8 cellular contexts compared by ENCODE assay signal in the genomic region with DNA sequence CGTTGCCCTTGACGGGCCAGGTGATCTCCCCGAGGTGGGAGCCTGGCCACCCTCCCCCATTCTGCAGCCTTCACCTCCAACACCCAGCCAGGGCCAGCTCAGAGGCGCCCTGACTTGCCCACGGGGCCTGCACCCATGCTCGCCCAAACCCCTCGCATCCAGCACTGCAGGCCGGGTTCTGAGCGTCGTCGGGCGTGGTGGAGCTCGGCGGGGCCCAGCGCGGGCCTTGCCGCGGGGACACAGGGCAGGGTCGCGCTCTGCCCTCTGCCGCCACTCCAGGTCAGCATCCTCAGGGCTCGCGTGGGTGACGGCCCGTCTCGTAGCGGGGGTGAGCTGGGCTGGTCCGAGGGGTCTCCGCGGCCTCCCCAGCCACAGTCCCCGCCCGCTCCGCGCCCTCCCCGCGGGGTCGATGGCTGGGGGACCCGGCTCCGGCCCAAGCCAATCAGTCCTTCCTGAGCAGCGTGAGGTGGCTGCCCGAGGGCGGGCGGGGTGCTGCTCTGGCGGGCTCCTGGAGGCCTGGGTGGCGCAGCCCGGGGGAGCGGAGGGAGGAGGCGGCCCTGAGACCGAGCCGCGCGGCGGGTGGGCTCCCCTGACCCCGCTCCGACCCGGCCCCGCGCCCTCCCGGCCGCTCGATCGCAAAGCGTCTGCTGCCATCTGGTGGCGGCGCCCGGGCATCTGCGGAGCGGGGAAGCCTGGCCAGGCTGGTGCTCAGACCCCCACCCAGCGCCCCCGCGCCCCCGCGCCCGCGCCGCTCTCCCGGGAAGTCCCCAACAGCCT.
DNase-seq lines count a peak whose midpoint lies in the region; ATAC-seq and TF ChIP-seq lines count a peak whose summit lies in the region.

No MANE protein-coding gene starts in this region.

- no peaks in the 10 kb centered on the region for H3K79me2 ChIP-seq in OCI-LY7 (ENCODE audit: insufficient read depth, low read depth, low read length)

- no peaks in the 10 kb centered on the region for H3K9me2 ChIP-seq in OCI-LY7 (ENCODE audit: insufficient read depth, low read length)

- H3K36me3 ChIP-seq in OCI-LY7 (ENCODE audit: insufficient read depth, low read length) = no peaks in the 10 kb centered on the region
- no peaks in the 10 kb centered on the region for H3K36me3 ChIP-seq in testis (ENCODE audit: low read depth, missing control alignments)

- no peaks in the 10 kb centered on the region for H4K20me1 ChIP-seq in OCI-LY7 (ENCODE audit: insufficient read depth, low read length)

- H3K27ac ChIP-seq in OCI-LY7 (ENCODE audit: low read depth, low read length, poor library complexity, severe bottlenecking) = no peak overlapping the region
- no peak overlapping the region for H3K27ac ChIP-seq in testis

- peak; percentile 49 for TF ChIP-seq CTCF in HFF-Myc (IDR thresholded peaks at IDR 0.05; ENCODE audit: low read depth, low read length, missing control alignments)
- peak; percentile 86 for TF ChIP-seq CTCF in OCI-LY7 (conservative IDR thresholded peaks at IDR 0.05; ENCODE audit: low read length)
- TF ChIP-seq CTCF in fibroblast of villous mesenchyme (IDR thresholded peaks at IDR 0.05; ENCODE audit: insufficient read depth, low read depth, low read length) = peak; percentile 66
- peak in 1 of 3 donors; percentile 43 for TF ChIP-seq CTCF in omental fat pad (IDR thresholded peaks at IDR 0.05)
- peak; percentile 47 to 92 (median 79) for TF ChIP-seq CTCF in testis (IDR thresholded peaks at IDR 0.05)

- H3K4me1 Mint-ChIP-seq in activated T-cell treated with anti-CD3 and anti-CD28 coated beads, Interleukin-2, amount 50 U/mL, for 72 hours (ENCODE audit: low read depth) = no peaks in the 10 kb centered on the region

- BruUV-seq in OCI-LY7 (replicated peaks; lab: Mats Ljungman, UMichigan) = no TSS peak

- no peaks in the 10 kb centered on the region for H3K9me3 Mint-ChIP-seq in activated T-cell treated with anti-CD3 and anti-CD28 coated beads, Interleukin-2, amount 50 U/mL, for 72 hours

- peaks cover 0 to 1% of the 10 kb centered on the region in 2 donors for H3K36me3 Mint-ChIP-seq in activated T-cell treated with anti-CD3 and anti-CD28 coated beads, Interleukin-2, amount 50 U/mL, for 72 hours (ENCODE audit: insufficient read depth in 2 of 2)

- peak; percentile 90 to 91 for ATAC-seq in activated T-cell treated with anti-CD3 and anti-CD28 coated beads, Interleukin-2, amount 50 U/mL, for 72 hours (replicated peaks in 1 of 2)
- ATAC-seq in omental fat pad (ENCODE audit: low FRiP score) = peak; percentile 53
- ATAC-seq in HG03378 (IDR thresholded peaks at IDR 0.05; ENCODE audit: unreplicated experiment) = no peak

- no peak overlapping the region for H3K27ac Mint-ChIP-seq in activated T-cell treated with anti-CD3 and anti-CD28 coated beads, Interleukin-2, amount 50 U/mL, for 72 hours

- H3K4me3 ChIP-seq in HFF-Myc (replicated peaks; ENCODE audit: low read depth, low read length) = peak overlapping the region; percentile 20
- H3K4me3 ChIP-seq in OCI-LY7 (ENCODE audit: low read depth, low read length, poor library complexity, severe bottlenecking) = peak overlapping the region; percentile 65
- peak overlapping the region; percentile 49 for H3K4me3 ChIP-seq in fibroblast of villous mesenchyme (ENCODE audit: low read depth, low read length)
- peak overlapping the region; percentile 31 to 52 for H3K4me3 ChIP-seq in testis

- POLR2A ChIA-PET in OCI-LY7 (lab: Charles Lee) = no interaction called here

- H2AFZ ChIP-seq in OCI-LY7 (ENCODE audit: low read length) = peak overlapping the region; percentile 90

- CTCF ChIA-PET in OCI-LY7 (lab: Charles Lee; ENCODE audit: unreplicated experiment) = interaction anchor here (1.2 to 1.7 kb wide), 2 partner anchors 113 to 157 kb away, joined by 3 to 5 read pairs; no protein-coding TSS in a partner anchor

- H3K9me3 ChIP-seq in OCI-LY7 (ENCODE audit: low read length) (no peaks in the 10 kb centered on the region), testis (no peaks in the 10 kb centered on the region)

- intact Hi-C loops in OCI-LY7 (cut with micrococcal nuclease; ENCODE audit: unreplicated experiment) (loop anchor here (1.0 kb wide), 2 partner anchors 113 to 143 kb away; no protein-coding TSS in a partner anchor), testis (cut with DNase I; ENCODE audit: low total_unique reads) (loop anchor here (5.0 to 10.0 kb wide), 2 partner anchors 101 to 138 kb away; no protein-coding TSS in a partner anchor)

- TF ChIP-seq POLR2A in testis (IDR thresholded peaks at IDR 0.05) = no peak

- WGBS in testis, 2 donors = 9% methylated on average over 31 of the region's 77 CpGs; no CpG with 5 or more reads in 1 of the 2 donors

- H3K4me3 Mint-ChIP-seq in activated T-cell treated with anti-CD3 and anti-CD28 coated beads, Interleukin-2, amount 50 U/mL, for 72 hours = peak overlapping the region; percentile 70 to 75

- DNase-seq in DMS114 treated with DMSO at 0.1 percent for 48 hours (lab: John Stamatoyannopoulos, UW; ENCODE audit: unreplicated experiment) (peak; percentile 41), HFF-Myc (ENCODE audit: extremely low read depth, low read depth) (no peak), OCI-LY7 (ENCODE audit: low spot score) (peak; percentile 57), fibroblast of villous mesenchyme (ENCODE audit: low read depth) (peak; percentile 14), omental fat pad (ENCODE audit: low spot score) (peak; percentile 43), testis (peak; percentile 61)
- DNase-seq in activated T-cell treated with anti-CD3 and anti-CD28 coated beads, Interleukin-2, amount 50 U/mL, for 72 hours = peak; percentile 73 to 75

- peaks cover 14% of the 10 kb centered on the region for H3K27me3 Mint-ChIP-seq in activated T-cell treated with anti-CD3 and anti-CD28 coated beads, Interleukin-2, amount 50 U/mL, for 72 hours (ENCODE audit: low read depth)

- no peaks in the 10 kb centered on the region for H3K4me1 ChIP-seq in OCI-LY7 (ENCODE audit: insufficient read depth, low read length, poor library complexity, severe bottlenecking)
- H3K4me1 ChIP-seq in testis = peaks cover 13% of the 10 kb centered on the region

- H3K4me2 ChIP-seq in OCI-LY7 (ENCODE audit: low read length) = peak overlapping the region; percentile 84

- H3K27me3 ChIP-seq in testis = no peaks in the 10 kb centered on the region
